1 cellular context compared by ENCODE assay signal in the genomic region with DNA sequence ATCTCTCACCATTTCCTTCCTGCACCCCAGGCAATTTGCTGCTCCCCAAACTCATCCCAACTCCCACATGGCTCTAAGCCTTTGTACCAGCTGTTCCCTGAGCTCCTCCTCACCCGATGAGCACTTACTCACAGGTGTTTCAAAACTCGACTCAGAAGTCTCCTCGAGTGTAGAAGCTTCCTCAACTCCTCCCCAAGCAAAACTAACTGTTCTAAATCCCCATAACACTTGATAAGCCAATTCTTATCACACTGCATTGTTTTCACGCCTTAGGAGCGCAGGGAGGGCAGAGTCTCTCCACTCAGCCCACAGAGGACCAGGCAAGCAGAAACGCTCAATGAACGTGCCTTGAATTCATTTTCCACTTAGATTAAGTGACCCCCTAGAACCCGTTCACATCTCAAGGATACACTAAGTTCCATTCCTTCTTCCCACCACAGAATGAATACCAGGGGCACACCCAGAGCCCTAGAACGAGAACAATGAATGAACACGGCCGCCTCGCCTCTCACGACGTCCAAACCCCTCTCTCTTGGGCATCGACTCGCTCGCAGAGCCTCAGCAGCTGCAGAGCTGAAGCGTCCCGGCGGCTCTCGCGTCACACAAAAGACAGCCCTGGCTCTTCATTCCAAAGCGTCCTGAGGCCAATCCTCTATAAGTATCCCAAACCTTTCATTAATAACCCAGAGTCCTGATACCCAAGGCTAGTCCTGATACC.
TF ChIP-seq lines count a peak whose summit lies in the region.

No MANE protein-coding gene starts in this region.

TF ChIP-seq in WTC11, 78 proteins besides CTCF, POLR2A, EP300 and RAD21 (continued from another document):
- TF ChIP-seq, protein P1, sequence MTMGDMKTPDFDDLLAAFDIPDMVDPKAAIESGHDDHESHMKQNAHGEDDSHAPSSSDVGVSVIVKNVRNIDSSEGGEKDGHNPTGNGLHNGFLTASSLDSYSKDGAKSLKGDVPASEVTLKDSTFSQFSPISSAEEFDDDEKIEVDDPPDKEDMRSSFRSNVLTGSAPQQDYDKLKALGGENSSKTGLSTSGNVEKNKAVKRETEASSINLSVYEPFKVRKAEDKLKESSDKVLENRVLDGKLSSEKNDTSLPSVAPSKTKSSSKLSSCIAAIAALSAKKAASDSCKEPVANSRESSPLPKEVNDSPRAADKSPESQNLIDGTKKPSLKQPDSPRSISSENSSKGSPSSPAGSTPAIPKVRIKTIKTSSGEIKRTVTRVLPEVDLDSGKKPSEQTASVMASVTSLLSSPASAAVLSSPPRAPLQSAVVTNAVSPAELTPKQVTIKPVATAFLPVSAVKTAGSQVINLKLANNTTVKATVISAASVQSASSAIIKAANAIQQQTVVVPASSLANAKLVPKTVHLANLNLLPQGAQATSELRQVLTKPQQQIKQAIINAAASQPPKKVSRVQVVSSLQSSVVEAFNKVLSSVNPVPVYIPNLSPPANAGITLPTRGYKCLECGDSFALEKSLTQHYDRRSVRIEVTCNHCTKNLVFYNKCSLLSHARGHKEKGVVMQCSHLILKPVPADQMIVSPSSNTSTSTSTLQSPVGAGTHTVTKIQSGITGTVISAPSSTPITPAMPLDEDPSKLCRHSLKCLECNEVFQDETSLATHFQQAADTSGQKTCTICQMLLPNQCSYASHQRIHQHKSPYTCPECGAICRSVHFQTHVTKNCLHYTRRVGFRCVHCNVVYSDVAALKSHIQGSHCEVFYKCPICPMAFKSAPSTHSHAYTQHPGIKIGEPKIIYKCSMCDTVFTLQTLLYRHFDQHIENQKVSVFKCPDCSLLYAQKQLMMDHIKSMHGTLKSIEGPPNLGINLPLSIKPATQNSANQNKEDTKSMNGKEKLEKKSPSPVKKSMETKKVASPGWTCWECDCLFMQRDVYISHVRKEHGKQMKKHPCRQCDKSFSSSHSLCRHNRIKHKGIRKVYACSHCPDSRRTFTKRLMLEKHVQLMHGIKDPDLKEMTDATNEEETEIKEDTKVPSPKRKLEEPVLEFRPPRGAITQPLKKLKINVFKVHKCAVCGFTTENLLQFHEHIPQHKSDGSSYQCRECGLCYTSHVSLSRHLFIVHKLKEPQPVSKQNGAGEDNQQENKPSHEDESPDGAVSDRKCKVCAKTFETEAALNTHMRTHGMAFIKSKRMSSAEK (CRISPR knock-in tag; IDR thresholded peaks at IDR 0.05; ENCODE audit: borderline replicate concordance): no peak
- TF ChIP-seq PRRX2 (CRISPR knock-in tag; IDR thresholded peaks at IDR 0.05): no peak
TF ChIP-seq in WTC11: peak in this region for 0.
